12 cellular contexts compared by ENCODE assay signal in the genomic region with DNA sequence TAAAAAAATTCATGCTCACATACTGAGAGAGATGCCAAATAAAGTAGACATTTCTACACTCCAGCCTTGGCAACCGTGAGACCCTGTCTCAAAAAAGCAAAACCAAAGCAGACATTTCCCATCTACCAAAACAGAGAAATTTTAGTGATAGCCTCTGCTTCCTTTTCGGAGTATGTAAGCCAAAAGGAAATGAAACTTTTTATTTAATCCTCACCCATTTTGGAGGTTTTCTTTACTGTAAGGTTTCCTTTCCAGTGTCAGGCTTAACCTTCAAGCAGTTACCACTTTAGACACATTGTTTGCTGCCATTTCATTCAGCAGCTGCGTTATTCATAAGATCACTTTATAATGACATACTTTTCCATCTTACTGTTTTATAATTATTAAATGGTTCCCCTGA. TPM values are rescaled to one million over a fixed set of nuclear protein-coding genes. Genes with fewer than 3 reads are reported as not detected.
DNase-seq lines count a peak whose midpoint lies in the region; ATAC-seq and TF ChIP-seq lines count a peak whose summit lies in the region.
"Had no signal": no experiment of that assay in that cellular context is flagged by ENCODE, and none has a peak within 500 bp of the region (broad histone marks: within the 10 kb centered on the region; RNA-seq: fewer than 3 reads in every experiment).

No MANE protein-coding gene starts in this region.

- peak overlapping the region; percentile 63 to 66 for H3K27ac Mint-ChIP-seq in T-cell

- intact Hi-C loops in heart left ventricle (cut with DNase I) (no loop called here), left cardiac atrium (cut with DNase I) (no loop called here), lower lobe of right lung (cut with DNase I) (no loop called here)

- ATAC-seq in heart left ventricle (no peak), left cardiac atrium (no peak), T-cell (replicated peaks in 1 of 4) (no peak), lower lobe of right lung (no peak), GM21723 (IDR thresholded peaks at IDR 0.05; ENCODE audit: unreplicated experiment) (no peak)

- H3K27me3 ChIP-seq in heart left ventricle (no peaks in the 10 kb centered on the region), lower lobe of right lung (ENCODE audit: low read depth) (no peaks in the 10 kb centered on the region), tibial nerve (no peaks in the 10 kb centered on the region)
- H3K27me3 ChIP-seq: BE2C had no signal

- TF ChIP-seq POLR2A in heart left ventricle (IDR thresholded peaks at IDR 0.05) (no peak), tibial nerve (IDR thresholded peaks at IDR 0.05) (no peak)

- no peak for TF ChIP-seq EP300 in tibial nerve (IDR thresholded peaks at IDR 0.05)

- H3K4me3 Mint-ChIP-seq in T-cell = peak overlapping the region in 1 of 3 donors; percentile 38

- DNase-seq in heart left ventricle (no peak), left cardiac atrium (no peak), T-cell (no peak), lower lobe of right lung (no peak), tibial nerve (ENCODE audit: low spot score in 2 of 2) (no peak), NCI-H1930 (lab: John Stamatoyannopoulos, UW) (no peak)
- no peak for DNase-seq in NK-92 treated with Interleukin-12 subunit alpha and Interleukin-12 subunit beta, amount 100 ng/mL, for 24 hours (lab: John Stamatoyannopoulos, UW)
- DNase-seq: aorta, BE2C, NCI-H1105 treated with DMSO at 0.1 percent for 48 hours, NCI-H226 had no signal

- CTCF ChIA-PET in T-cell (lab: Charles Lee) = no interaction called here

- H3K27me3 Mint-ChIP-seq in T-cell = no peaks in the 10 kb centered on the region

- WGBS in heart left ventricle, 4 donors = 35 to 45% (median 36%) methylated on average over 3 of the region's 3 CpGs
- 41 to 46% methylated on average over 3 of the region's 3 CpGs for WGBS in tibial nerve, 2 donors

- POLR2A ChIA-PET in T-cell (lab: Charles Lee) = no interaction called here

- peaks cover 13% of the 10 kb centered on the region for H3K36me3 Mint-ChIP-seq in T-cell

- TF ChIP-seq CTCF in heart left ventricle (IDR thresholded peaks at IDR 0.05) = no peak
- no peak for TF ChIP-seq CTCF in lower lobe of right lung (IDR thresholded peaks at IDR 0.05)
- no peak for TF ChIP-seq CTCF in tibial nerve (IDR thresholded peaks at IDR 0.05)

- H3K4me3 ChIP-seq in heart left ventricle (peak overlapping the region in 1 of 12 donors; percentile 16), lower lobe of right lung (no peak overlapping the region), tibial nerve (no peak overlapping the region)

- H3K9me3 Mint-ChIP-seq in T-cell = no peaks in the 10 kb centered on the region

- peaks cover 78 to 81% (median 80%) of the 10 kb centered on the region in 3 donors for H3K4me1 Mint-ChIP-seq in T-cell

- H3K36me3 ChIP-seq in heart left ventricle (peaks cover 0 to 10% (median 0%) of the 10 kb centered on the region in 9 donors), lower lobe of right lung (peaks cover 11% of the 10 kb centered on the region), tibial nerve (peaks cover 0 to 10% (median 0%) of the 10 kb centered on the region in 3 donors)

- H3K4me1 ChIP-seq in heart left ventricle (peaks cover 27 to 98% (median 88%) of the 10 kb centered on the region in 12 donors), lower lobe of right lung (peaks cover 99% of the 10 kb centered on the region), tibial nerve (peaks cover 0 to 97% (median 73%) of the 10 kb centered on the region in 4 donors)

- H3K27ac ChIP-seq in heart left ventricle (peak overlapping the region; percentile 54 to 84 (median 72)), lower lobe of right lung (peak overlapping the region; percentile 56), tibial nerve (peak overlapping the region in 3 of 4 donors; percentile 36 to 41 (median 36))

- no peaks in the 10 kb centered on the region for H3K9me3 ChIP-seq in heart left ventricle
- no peaks in the 10 kb centered on the region for H3K9me3 ChIP-seq in lower lobe of right lung
- no peaks in the 10 kb centered on the region for H3K9me3 ChIP-seq in tibial nerve
- H3K9me3 ChIP-seq: BE2C had no signal

RNA-seq across cellular contexts. Expression of gene ADD1, which starts 15.9 kb away (rescaled TPM):
- total RNA-seq in heart left ventricle (100 to 1,000 TPM; 179 to 275 (median 215) TPM), left cardiac atrium (100 to 1,000 TPM; 200 to 209 TPM), T-cell (100 to 1,000 TPM; 241 to 274 (median 256) TPM), lower lobe of right lung (279 TPM), tibial nerve (100 to 1,000 TPM; 270 to 449 (median 327) TPM)
- 100 to 1,000 TPM; 193 to 269 TPM for polyA plus RNA-seq in heart left ventricle
